Comparison of ENCODE assay signal across 14 cellular contexts in genomic region chr14:75092698-75093097, GRCh38. TPM values are rescaled to one million over a fixed set of nuclear protein-coding genes. Genes with fewer than 3 reads are reported as not detected.
DNase-seq lines count a peak whose midpoint lies in the region; ATAC-seq, FAIRE-seq and TF ChIP-seq lines count a peak whose summit lies in the region.
"Had no signal": no experiment of that assay in that cellular context is flagged by ENCODE, and none has a peak within 500 bp of the region (broad histone marks: within the 10 kb centered on the region; RNA-seq: fewer than 3 reads in every experiment).

No MANE protein-coding gene starts in this region.

- peaks cover 6% of the 10 kb centered on the region for H3K4me1 Mint-ChIP-seq in WTC11

- CTCF ChIA-PET in WTC11 (lab: Charles Lee), result interaction anchor here (0.8 kb wide), 1 partner anchor 29 kb away, joined by 3 read pairs; the partner anchor contains the start of gene ACYP1

- DNase-seq in NCI-H146 (lab: John Stamatoyannopoulos, UW) (peak; percentile 22), NCI-H146 treated with DMSO at 0.1 percent for 48 hours (lab: John Stamatoyannopoulos, UW; ENCODE audit: unreplicated experiment) (no peak), WTC11 (ENCODE audit: low spot score) (no peak), cardiac septum (ENCODE audit: low spot score) (no peak)
- DNase-seq: 8988T, AML-193, DMS53, GF-D8, HCEC 1CT had no signal

- POLR2A ChIA-PET in WTC11 (lab: Charles Lee), result no interaction called here

- FAIRE-seq in islet of Langerhans (lab: Jason Lieb, UNC), result peak; percentile 24
- FAIRE-seq: H1 had no signal

- H3K27ac Mint-ChIP-seq in WTC11, result no peak overlapping the region

- H3K27me3 Mint-ChIP-seq in WTC11 (ENCODE audit: low read depth), result no peaks in the 10 kb centered on the region

- no peak overlapping the region for H3K4me3 Mint-ChIP-seq in WTC11

- H3K36me3 Mint-ChIP-seq in WTC11, result peaks cover 44% of the 10 kb centered on the region

- no peaks in the 10 kb centered on the region for H3K9me3 Mint-ChIP-seq in WTC11

- ATAC-seq in WTC11 (peak; percentile 53; the same call in 1 of the 2 replicates), GM21786 (IDR thresholded peaks at IDR 0.05; ENCODE audit: unreplicated experiment) (no peak), HG03135 (IDR thresholded peaks at IDR 0.05; ENCODE audit: unreplicated experiment) (no peak)

- TF ChIP-seq CTCF in WTC11 (IDR thresholded peaks at IDR 0.05), result no peak

- intact Hi-C loops in cardiac septum (cut with DNase I), result no loop called here

TF ChIP-seq in WTC11, 78 proteins besides CTCF, POLR2A, EP300 and RAD21:
- TF ChIP-seq ATF1 (CRISPR knock-in tag; IDR thresholded peaks at IDR 0.05), result no peak
- peak; percentile 85; the same call in 1 of the 2 replicates for TF ChIP-seq ZNF423 (CRISPR knock-in tag; IDR thresholded peaks at IDR 0.05)
- TF ChIP-seq, protein P1, sequence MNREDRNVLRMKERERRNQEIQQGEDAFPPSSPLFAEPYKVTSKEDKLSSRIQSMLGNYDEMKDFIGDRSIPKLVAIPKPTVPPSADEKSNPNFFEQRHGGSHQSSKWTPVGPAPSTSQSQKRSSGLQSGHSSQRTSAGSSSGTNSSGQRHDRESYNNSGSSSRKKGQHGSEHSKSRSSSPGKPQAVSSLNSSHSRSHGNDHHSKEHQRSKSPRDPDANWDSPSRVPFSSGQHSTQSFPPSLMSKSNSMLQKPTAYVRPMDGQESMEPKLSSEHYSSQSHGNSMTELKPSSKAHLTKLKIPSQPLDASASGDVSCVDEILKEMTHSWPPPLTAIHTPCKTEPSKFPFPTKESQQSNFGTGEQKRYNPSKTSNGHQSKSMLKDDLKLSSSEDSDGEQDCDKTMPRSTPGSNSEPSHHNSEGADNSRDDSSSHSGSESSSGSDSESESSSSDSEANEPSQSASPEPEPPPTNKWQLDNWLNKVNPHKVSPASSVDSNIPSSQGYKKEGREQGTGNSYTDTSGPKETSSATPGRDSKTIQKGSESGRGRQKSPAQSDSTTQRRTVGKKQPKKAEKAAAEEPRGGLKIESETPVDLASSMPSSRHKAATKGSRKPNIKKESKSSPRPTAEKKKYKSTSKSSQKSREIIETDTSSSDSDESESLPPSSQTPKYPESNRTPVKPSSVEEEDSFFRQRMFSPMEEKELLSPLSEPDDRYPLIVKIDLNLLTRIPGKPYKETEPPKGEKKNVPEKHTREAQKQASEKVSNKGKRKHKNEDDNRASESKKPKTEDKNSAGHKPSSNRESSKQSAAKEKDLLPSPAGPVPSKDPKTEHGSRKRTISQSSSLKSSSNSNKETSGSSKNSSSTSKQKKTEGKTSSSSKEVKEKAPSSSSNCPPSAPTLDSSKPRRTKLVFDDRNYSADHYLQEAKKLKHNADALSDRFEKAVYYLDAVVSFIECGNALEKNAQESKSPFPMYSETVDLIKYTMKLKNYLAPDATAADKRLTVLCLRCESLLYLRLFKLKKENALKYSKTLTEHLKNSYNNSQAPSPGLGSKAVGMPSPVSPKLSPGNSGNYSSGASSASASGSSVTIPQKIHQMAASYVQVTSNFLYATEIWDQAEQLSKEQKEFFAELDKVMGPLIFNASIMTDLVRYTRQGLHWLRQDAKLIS (CRISPR knock-in tag; IDR thresholded peaks at IDR 0.05; ENCODE audit: borderline replicate concordance), result no peak

RNA-seq across cellular contexts. Expression of gene ZC2HC1C, which starts 23.3 kb away (rescaled TPM):
- total RNA-seq in WTC11 (2021), result 1.3 to 1.8 TPM (median 1.6 TPM) in 3 replicates
- total RNA-seq in cardiac septum, result 5.2 TPM
- total RNA-seq: HT1080 had no signal

RNA-seq across cellular contexts. Expression of gene ACYP1, which starts 28.9 kb away (rescaled TPM):
- total RNA-seq in WTC11 (2021) (22.4 to 26.6 TPM (median 23.0 TPM) in 3 replicates), cardiac septum (12.2 TPM)

RNA-seq across cellular contexts. Expression of gene NEK9, which starts 34.1 kb away (rescaled TPM):
- total RNA-seq in WTC11 (2021) (50.8 to 60.5 TPM (median 59.1 TPM) in 3 replicates), cardiac septum (115 TPM)

RNA-seq across cellular contexts. Expression of gene MLH3, which starts 41.4 kb away (rescaled TPM):
- total RNA-seq in WTC11 (2021), result 16.7 to 18.3 TPM (median 18.2 TPM) in 3 replicates
- total RNA-seq in cardiac septum, result 20.0 TPM
